In the genomic region with DNA sequence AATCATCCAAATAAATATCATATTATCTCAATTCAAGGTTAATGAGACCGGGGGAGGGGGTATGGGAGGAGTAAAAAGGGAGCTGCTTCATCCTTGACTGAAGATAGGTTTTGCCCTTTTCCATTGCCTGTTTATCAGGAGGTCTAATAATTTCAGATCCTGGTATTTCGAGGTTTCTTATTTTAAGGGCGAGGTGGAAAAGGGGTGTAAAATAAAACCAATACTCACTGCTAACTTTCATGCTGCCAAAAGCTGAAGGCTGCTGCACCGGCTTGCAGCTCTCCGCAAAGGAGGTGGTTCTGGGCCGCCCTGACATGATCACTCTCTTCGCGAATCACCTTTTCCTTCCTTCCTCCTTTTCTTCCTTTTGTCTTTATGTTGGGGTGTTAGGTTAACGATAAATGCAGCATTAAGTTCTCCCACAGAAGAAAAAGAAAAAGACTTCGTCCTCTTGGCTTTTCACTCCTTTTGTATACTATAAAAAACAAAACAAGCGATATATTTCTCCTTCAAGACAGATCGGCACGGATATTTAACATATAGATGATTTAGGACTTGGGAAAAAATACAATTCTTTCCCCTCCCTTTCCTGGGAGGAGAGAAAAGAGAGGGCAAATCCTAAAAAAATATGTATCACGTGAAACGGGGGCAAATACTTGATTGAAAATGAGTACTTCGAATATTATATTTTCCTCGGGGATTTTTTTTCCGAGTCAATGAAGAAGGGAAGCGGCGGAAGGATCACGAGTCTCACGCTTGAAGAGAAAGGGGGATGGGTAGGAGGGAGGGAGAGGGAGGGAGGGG, we compare ENCODE assay signal across 8 cellular contexts. TPM values are rescaled to one million over a fixed set of nuclear protein-coding genes. Genes with fewer than 3 reads are reported as not detected.
A peak's percentile ranks its signal among the peaks of the same experiment; 100 is the strongest.
DNase-seq lines count a peak whose midpoint lies in the region; ATAC-seq lines count a peak whose summit lies in the region.

No MANE protein-coding gene starts in this region.

- peaks cover 17 to 21% (median 19%) of the 10 kb centered on the region in 3 donors for H3K27me3 Mint-ChIP-seq in immature natural killer cell (ENCODE audit: low read depth in 3 of 3)

- no peaks in the 10 kb centered on the region for H3K9me3 Mint-ChIP-seq in immature natural killer cell

- no peak overlapping the region for H3K4me3 Mint-ChIP-seq in immature natural killer cell

- DNase-seq in activated CD8-positive, alpha-beta memory T cell treated with anti-CD3 and anti-CD28 coated beads, Interleukin-2, amount 50 U/mL, for 4 hours, result peak; percentile 20
- DNase-seq in activated CD8-positive, alpha-beta memory T cell treated with anti-CD3 and anti-CD28 coated beads, Interleukin-2, amount 50 U/mL, for 48 hours, result no peak
- DNase-seq in NCI-H510A (lab: John Stamatoyannopoulos, UW) (peak; percentile 80), amniotic epithelial cell (ENCODE audit: low read depth) (peak; percentile 92), immature natural killer cell (peak in 2 of 3 donors; percentile 22 to 28)
- peak; percentile 9 for DNase-seq in stimulated activated CD4-positive, alpha-beta T cell treated with anti-CD3 and anti-CD28 coated beads, Interleukin-2, amount 100 ng/mL, for 4 hours (ENCODE audit: low read depth)

- no peak overlapping the region for H3K27ac Mint-ChIP-seq in immature natural killer cell

- H3K36me3 Mint-ChIP-seq in immature natural killer cell, result no peaks in the 10 kb centered on the region

- ATAC-seq in HG02852 (IDR thresholded peaks at IDR 0.05; ENCODE audit: unreplicated experiment) (no peak), HG02571 (IDR thresholded peaks at IDR 0.05; ENCODE audit: unreplicated experiment) (no peak)

- H3K4me1 Mint-ChIP-seq in immature natural killer cell, result peaks cover 21 to 25% of the 10 kb centered on the region in 2 donors

RNA-seq across cellular contexts. Expression of gene GSK3B, which starts 0.9 kb away (rescaled TPM):
- polyA plus RNA-seq in immature natural killer cell, result 10 to 100 TPM; 11.9 to 26.6 (median 20.0) TPM
